ENCODE assay signal across 14 cellular contexts in genomic region chr10:20396168-20396567, GRCh38.
DNase-seq lines count a peak whose midpoint lies in the region; ATAC-seq and TF ChIP-seq lines count a peak whose summit lies in the region.
"Had no signal": no experiment of that assay in that cellular context is flagged by ENCODE, and none has a peak within 500 bp of the region (broad histone marks: within the 10 kb centered on the region; RNA-seq: fewer than 3 reads in every experiment).

No MANE protein-coding gene starts in this region.

- H2BK15ac ChIP-seq in mesendoderm (replicated peaks; ENCODE audit: low read depth) = no peak overlapping the region

- H3K79me1 ChIP-seq in mesendoderm (ENCODE audit: low read length) = no peaks in the 10 kb centered on the region

- ATAC-seq in SK-N-SH treated with all-trans-retinoic acid at 6 μM for 48 hours = no peak
- no peak for ATAC-seq in GM19035 (IDR thresholded peaks at IDR 0.05; ENCODE audit: unreplicated experiment)

- H2BK5ac ChIP-seq in mesendoderm (ENCODE audit: low read length) = no peak overlapping the region

- no peak overlapping the region for H4K8ac ChIP-seq in mesendoderm (ENCODE audit: low read depth, low read length)

- no peak overlapping the region for H3K9ac ChIP-seq in mesendoderm (ENCODE audit: low read length)
- H3K9ac ChIP-seq: GM23248 had no signal

- no peak for TF ChIP-seq CTCF in HL-60 (IDR thresholded peaks at IDR 0.05; ENCODE audit: insufficient read depth, low read length)

- H3K79me2 ChIP-seq in mesendoderm (ENCODE audit: control insufficient read depth, insufficient read depth, low read length) = no peaks in the 10 kb centered on the region

- H3K4me1 ChIP-seq in mesendoderm (ENCODE audit: control insufficient read depth, low read depth, low read length) = no peaks in the 10 kb centered on the region

- H3K4ac ChIP-seq in mesendoderm (ENCODE audit: low read depth, low read length) = no peak overlapping the region

- no peak overlapping the region for H3K4me2 ChIP-seq in mesendoderm (ENCODE audit: low read length)

- no peak overlapping the region for H2BK120ac ChIP-seq in mesendoderm (ENCODE audit: low read depth, low read length)

- H3K18ac ChIP-seq in mesendoderm (ENCODE audit: low read length) = no peak overlapping the region

- WGBS in mesendoderm (ENCODE audit: extremely low coverage, insufficient coverage, low lambda C conversion rate) = no CpG with 5 or more reads among the region's 3 CpGs

- H2AK5ac ChIP-seq in mesendoderm (ENCODE audit: low read length) = no peak overlapping the region

- H3K27ac ChIP-seq in HL-60 (replicated peaks) (peak overlapping the region; percentile 54), mesendoderm (ENCODE audit: low read depth, low read length) (no peak overlapping the region)
- H3K27ac ChIP-seq: GM23248 had no signal

- H3K56ac ChIP-seq in mesendoderm (ENCODE audit: low read length) = no peak overlapping the region

- no peak overlapping the region for H4K5ac ChIP-seq in mesendoderm (ENCODE audit: low read length)

- H3K4me3 ChIP-seq in HL-60 (replicated peaks; ENCODE audit: insufficient read depth, low read length) (no peak overlapping the region), mesendoderm (ENCODE audit: low read length) (no peak overlapping the region)
- H3K4me3 ChIP-seq: GM23248 had no signal

- no peaks in the 10 kb centered on the region for H3K36me3 ChIP-seq in mesendoderm (ENCODE audit: control insufficient read depth, insufficient read depth, low read length)

- H3K23ac ChIP-seq in mesendoderm (ENCODE audit: low read length) = no peak overlapping the region

- H3K27me3 ChIP-seq in HL-60 (ENCODE audit: insufficient read depth, poor library complexity, severe bottlenecking) = no peaks in the 10 kb centered on the region
- no peaks in the 10 kb centered on the region for H3K27me3 ChIP-seq in mesendoderm (ENCODE audit: insufficient read depth, low read length, poor library complexity)

- DNase-seq in HL-60 (ENCODE audit: low read depth in 1 of 2, low spot score in 1 of 2) = no peak
- peak; percentile 51 for DNase-seq in NCI-H526 treated with DMSO at 0.1 percent for 48 hours (lab: John Stamatoyannopoulos, UW)
- DNase-seq in mucosa of gallbladder (ENCODE audit: low spot score) = no peak
- DNase-seq in mesendoderm = no peak
- DNase-seq: Calu3; CD4-positive, alpha-beta T cell; CD8-positive, alpha-beta memory T cell; DMS53; DMS79 treated with DMSO at 0.1 percent for 48 hours; GM23248; H7; HCEC 1CT had no signal

TF ChIP-seq in SK-N-SH treated with all-trans-retinoic acid at 6 μM for 48 hours, 23 proteins besides CTCF, POLR2A, EP300 and RAD21:
- no peak for TF ChIP-seq RARB (CRISPR knock-in tag; IDR thresholded peaks at IDR 0.05)
- TF ChIP-seq TCF4 (CRISPR knock-in tag; IDR thresholded peaks at IDR 0.05; ENCODE audit: borderline replicate concordance) = peak; percentile 68; the same call in 1 of the 2 replicates
TF ChIP-seq in SK-N-SH treated with all-trans-retinoic acid at 6 μM for 48 hours: peak in this region for 1.
